In genomic region chr6:132995009-132995408, GRCh38 we compare ENCODE assay signal across 6 cellular contexts.
"Had no signal": no experiment of that assay in that cellular context is flagged by ENCODE, and none has a peak within 500 bp of the region (broad histone marks: within the 10 kb centered on the region; RNA-seq: fewer than 3 reads in every experiment).

No MANE protein-coding gene starts in this region.

- DNase-seq: H9, HCEC 1CT had no signal

- H3K4me3 Mint-ChIP-seq: GM23338, H9, IgD-negative memory B cell had no signal

- H3K36me3 Mint-ChIP-seq: IgD-negative memory B cell had no signal

- H3K27ac ChIP-seq: HL-60 had no signal

- H3K9me3 Mint-ChIP-seq: GM23338, H9, IgD-negative memory B cell had no signal

- H2AFZ ChIP-seq: GM23338 had no signal

- H3K4me1 Mint-ChIP-seq: GM23338, H9, IgD-negative memory B cell had no signal

- H3K27ac Mint-ChIP-seq: GM23338, H9, IgD-negative memory B cell had no signal

- H3K4me3 ChIP-seq: GM23338 had no signal

- ATAC-seq: GM23338, HepG2 had no signal

- H3K4me2 ChIP-seq: GM23338 had no signal
